8 cellular contexts compared by ENCODE assay signal in genomic region chr7:123557631-123558505, GRCh38. TPM values are rescaled to one million over a fixed set of nuclear protein-coding genes. Genes with fewer than 3 reads are reported as not detected.
DNase-seq lines count a peak whose midpoint lies in the region; ATAC-seq lines count a peak whose summit lies in the region.

TSS of gene NDUFA5 (minus strand) at chr7:123557818. CDS start at chr7:123557795, 23 bp downstream.

- peak; percentile 98 for ATAC-seq in GM19397 (IDR thresholded peaks at IDR 0.05; ENCODE audit: unreplicated experiment)
- ATAC-seq in HG03565 (IDR thresholded peaks at IDR 0.05; ENCODE audit: unreplicated experiment): peak; percentile 95
- ATAC-seq in left lobe of liver: peak; percentile 100

- peak; percentile 100 for DNase-seq in CD1c-positive myeloid dendritic cell (ENCODE audit: extremely low spot score)
- peak; percentile 99 for DNase-seq in NCI-H748 treated with DMSO at 0.1 percent for 48 hours (lab: John Stamatoyannopoulos, UW)
- peak; percentile 82 to 99 for DNase-seq in activated CD4-positive, alpha-beta T cell treated with anti-CD3 and anti-CD28 coated beads, Interleukin-2, amount 50 U/mL, for 24 hours (ENCODE audit: low read depth in 1 of 2, low spot score in 1 of 2)
- peak; percentile 99 for DNase-seq in dermis blood vessel endothelial cell
- DNase-seq in left lobe of liver (ENCODE audit: low spot score): peak; percentile 97
- DNase-seq in stimulated activated CD4-positive, alpha-beta T cell treated with anti-CD3 and anti-CD28 coated beads, Interleukin-2, amount 100 ng/mL, for 4 hours (ENCODE audit: low read depth): peak; percentile 97

RNA-seq across cellular contexts. Expression of gene NDUFA5, which starts in this region (rescaled TPM):
- 34.0 and 39.1 TPM in 2 replicates for total RNA-seq in dermis blood vessel endothelial cell
- 41.3 TPM for total RNA-seq in left lobe of liver

Comparison
In these comparisons a context has a peak if more than half of its experiments do, and no peak if none do; other contexts are left out.
1. Peak in every context shown above with its lines: DNase-seq and ATAC-seq.